In genomic region chr2:100982431-100982861, GRCh38 we compare ENCODE assay signal across 1 cellular context.
TF ChIP-seq lines count a peak whose summit lies in the region.

No MANE protein-coding gene starts in this region.

TF ChIP-seq in HepG2, 621 proteins besides CTCF, POLR2A, EP300 and RAD21 (continued from another document):
- TF ChIP-seq ZBTB25 (CRISPR knock-in tag; IDR thresholded peaks at IDR 0.05) (no peak), THYN1 (CRISPR knock-in tag; IDR thresholded peaks at IDR 0.05; ENCODE audit: borderline replicate concordance, low read depth) (no peak), RBM22 (optimal IDR thresholded peaks at IDR 0.05; ENCODE audit: low read length) (peak; percentile 56), ZNF337 (CRISPR knock-in tag; IDR thresholded peaks at IDR 0.05; ENCODE audit: borderline replicate concordance, low read depth) (no peak)
